9 cellular contexts compared by ENCODE assay signal in the genomic region with DNA sequence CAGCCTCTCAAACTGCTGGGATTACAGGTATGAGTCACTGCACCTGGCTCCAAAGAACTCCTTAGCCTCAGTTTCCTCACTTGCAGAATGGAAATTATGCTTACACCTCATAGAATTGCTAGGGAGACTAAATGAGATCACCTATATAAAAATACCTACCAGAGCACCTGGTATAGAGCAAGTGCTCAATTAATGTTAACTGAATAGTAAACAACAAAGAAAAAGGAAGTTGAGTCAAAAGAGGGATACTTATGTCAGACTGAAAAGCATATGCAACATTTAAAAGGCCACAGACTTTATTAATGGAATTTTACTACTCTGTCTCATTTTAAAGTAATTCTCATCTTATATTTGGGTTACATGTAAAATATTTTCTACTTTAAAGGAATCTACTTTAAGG.
"Had no signal": no experiment of that assay in that cellular context is flagged by ENCODE, and none has a peak within 500 bp of the region (broad histone marks: within the 10 kb centered on the region; RNA-seq: fewer than 3 reads in every experiment).

No MANE protein-coding gene starts in this region.

- DNase-seq: GM23248, GOT3, H7, HFFc6, KBM-7 had no signal

- H3K4me3 Mint-ChIP-seq: HFFc6, IgD-negative memory B cell had no signal

- H2AFZ ChIP-seq: GM23248 had no signal

- H3K27me3 Mint-ChIP-seq: IgD-negative memory B cell had no signal

- H3K27ac Mint-ChIP-seq: HFFc6, IgD-negative memory B cell had no signal

- ATAC-seq: HCT116, HepG2 had no signal

- H3K9me3 ChIP-seq: HAP-1 had no signal

- H3K36me3 ChIP-seq: HAP-1 had no signal

- H3K9ac ChIP-seq: GM23248 had no signal

- H3K4me3 ChIP-seq: GM23248, HAP-1 had no signal

- H3K9me3 Mint-ChIP-seq: HFFc6 had no signal

- H3K4me1 ChIP-seq: HAP-1 had no signal
